9 cellular contexts compared by ENCODE assay signal in the genomic region with DNA sequence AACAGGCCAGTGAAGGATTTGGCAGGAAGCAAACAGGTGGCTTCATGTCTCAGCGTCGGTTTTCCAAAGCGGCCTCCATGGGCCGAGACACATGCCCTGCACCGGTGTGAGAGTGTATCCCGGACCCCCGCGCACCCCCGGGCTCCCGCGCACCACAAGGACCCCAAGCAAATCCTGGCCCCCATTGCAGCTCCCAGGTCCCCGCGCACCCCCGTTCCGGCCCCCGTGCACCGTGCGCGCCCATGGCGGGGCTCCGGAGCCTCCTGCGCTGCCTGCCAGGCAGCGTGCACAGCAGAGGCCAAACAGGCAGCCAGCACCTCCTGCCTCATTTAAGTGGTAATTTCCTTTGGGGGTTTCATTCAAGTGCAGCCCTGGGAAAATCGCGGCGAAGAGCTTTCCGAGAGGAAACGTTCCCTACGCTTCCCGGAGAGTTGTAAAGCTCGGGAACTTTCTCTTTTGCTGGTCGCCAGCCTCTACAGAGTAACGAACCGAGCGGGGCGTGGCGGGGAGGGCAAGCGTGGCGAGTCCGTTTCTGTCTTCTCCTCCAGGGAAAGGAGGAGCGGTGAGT.
DNase-seq lines count a peak whose midpoint lies in the region; ATAC-seq and TF ChIP-seq lines count a peak whose summit lies in the region.
"Had no signal": no experiment of that assay in that cellular context is flagged by ENCODE, and none has a peak within 500 bp of the region (broad histone marks: within the 10 kb centered on the region; RNA-seq: fewer than 3 reads in every experiment).

No MANE protein-coding gene starts in this region.

- intact Hi-C loops in activated CD8-positive, alpha-beta T cell treated with anti-CD3 and anti-CD28 coated beads for 36 hours (cut with micrococcal nuclease): no loop called here

- H3K4me1 ChIP-seq in cardiac muscle cell (ENCODE audit: low read depth) (no peaks in the 10 kb centered on the region), neutrophil (ENCODE audit: control insufficient read depth in 1 of 2, insufficient read depth in 1 of 2, low read depth in 1 of 2, low read length in 1 of 2) (peaks cover 6 to 7% of the 10 kb centered on the region in 2 experiments)

- H3K27me3 ChIP-seq in BJ (ENCODE audit: control insufficient read depth, insufficient read depth, low read length): no peaks in the 10 kb centered on the region
- H3K27me3 ChIP-seq in cardiac muscle cell: peaks cover 10% of the 10 kb centered on the region
- peaks cover 26% of the 10 kb centered on the region for H3K27me3 ChIP-seq in neutrophil

- H3K4me1 Mint-ChIP-seq in activated CD8-positive, alpha-beta T cell treated with anti-CD3 and anti-CD28 coated beads for 36 hours (ENCODE audit: low read depth): peaks cover 3% of the 10 kb centered on the region

- H3K4me3 ChIP-seq in BJ (ENCODE audit: low read depth, low read length): peak overlapping the region; percentile 43
- H3K4me3 ChIP-seq in cardiac muscle cell: no peak overlapping the region
- peak overlapping the region; percentile 35 to 43 for H3K4me3 ChIP-seq in neutrophil (ENCODE audit: low read depth in 1 of 2, low read length in 1 of 2)

- H3K4me3 Mint-ChIP-seq in activated CD8-positive, alpha-beta T cell treated with anti-CD3 and anti-CD28 coated beads for 36 hours: peak overlapping the region; percentile 51

- TF ChIP-seq CTCF in BJ (IDR thresholded peaks at IDR 0.05; ENCODE audit: insufficient read depth, low read depth, low read length) (0 out of 2 replicates have a peak, but pooled peaks have one; percentile 5), cardiac muscle cell (IDR thresholded peaks at IDR 0.05; ENCODE audit: low read depth, low read length) (peak; percentile 14), neutrophil (IDR thresholded peaks at IDR 0.05) (no peak)
- TF ChIP-seq CTCF in activated CD8-positive, alpha-beta T cell treated with anti-CD3 and anti-CD28 coated beads for 36 hours (IDR thresholded peaks at IDR 0.05): no peak

- no peak for ATAC-seq in activated CD8-positive, alpha-beta T cell treated with anti-CD3 and anti-CD28 coated beads for 36 hours
- ATAC-seq in HG02852 (IDR thresholded peaks at IDR 0.05; ENCODE audit: unreplicated experiment): no peak
- no peak for ATAC-seq in GM19467 (IDR thresholded peaks at IDR 0.05; ENCODE audit: unreplicated experiment)
- no peak for ATAC-seq in GM18517 (IDR thresholded peaks at IDR 0.05; ENCODE audit: unreplicated experiment)
- ATAC-seq in HG03457 (IDR thresholded peaks at IDR 0.05; ENCODE audit: unreplicated experiment): no peak

- DNase-seq in BJ (ENCODE audit: low read depth) (no peak), cardiac muscle cell (ENCODE audit: low read depth in 1 of 2, low spot score in 1 of 2) (peak in 1 of 2 donors; percentile 64)
- DNase-seq in activated CD8-positive, alpha-beta T cell treated with anti-CD3 and anti-CD28 coated beads for 36 hours: no peak
- DNase-seq: NK-92 treated with Interleukin-12 subunit alpha and Interleukin-12 subunit beta, amount 100 ng/mL, for 24 hours had no signal

- H3K36me3 ChIP-seq in BJ (ENCODE audit: control insufficient read depth, insufficient read depth, low read length) (no peaks in the 10 kb centered on the region), cardiac muscle cell (no peaks in the 10 kb centered on the region), neutrophil (no peaks in the 10 kb centered on the region)

- no peak overlapping the region for H3K27ac Mint-ChIP-seq in activated CD8-positive, alpha-beta T cell treated with anti-CD3 and anti-CD28 coated beads for 36 hours

- no peaks in the 10 kb centered on the region for H3K36me3 Mint-ChIP-seq in activated CD8-positive, alpha-beta T cell treated with anti-CD3 and anti-CD28 coated beads for 36 hours (ENCODE audit: low read depth)

- CTCF ChIA-PET in BJ (lab: Yijun Ruan, JAX): interaction anchor here (0.7 to 1.2 kb wide), 2 partner anchors 10 to 1007 kb away, joined by 3 to 4 read pairs; no protein-coding TSS in a partner anchor
- CTCF ChIA-PET in activated CD8-positive, alpha-beta T cell treated with anti-CD3 and anti-CD28 coated beads for 36 hours (lab: Charles Lee): no interaction called here

- H3K27me3 Mint-ChIP-seq in activated CD8-positive, alpha-beta T cell treated with anti-CD3 and anti-CD28 coated beads for 36 hours: peaks cover 12% of the 10 kb centered on the region

- no peaks in the 10 kb centered on the region for H3K9me3 Mint-ChIP-seq in activated CD8-positive, alpha-beta T cell treated with anti-CD3 and anti-CD28 coated beads for 36 hours

- H3K27ac ChIP-seq in cardiac muscle cell: no peak overlapping the region
- H3K27ac ChIP-seq in neutrophil: no peak overlapping the region

- POLR2A ChIA-PET in BJ (lab: Charles Lee): no interaction called here
- POLR2A ChIA-PET in activated CD8-positive, alpha-beta T cell treated with anti-CD3 and anti-CD28 coated beads for 36 hours (lab: Charles Lee): interaction anchor here (1.2 kb wide), 1 partner anchor 68 kb away, joined by 3 read pairs; no protein-coding TSS in a partner anchor

- H3K9me3 ChIP-seq in cardiac muscle cell (ENCODE audit: low read depth): no peaks in the 10 kb centered on the region
- H3K9me3 ChIP-seq in neutrophil: no peaks in the 10 kb centered on the region

Comparison
In these comparisons a context has a peak if more than half of its experiments do, and no peak if none do; other contexts are left out.
1. CTCF ChIP-seq: peak in BJ (single experiment) and cardiac muscle cell (single experiment); none in activated CD8-positive, alpha-beta T cell treated with anti-CD3 and anti-CD28 coated beads for 36 hours (single experiment) and neutrophil (single experiment).